2 cellular contexts compared by ENCODE assay signal in the genomic region with DNA sequence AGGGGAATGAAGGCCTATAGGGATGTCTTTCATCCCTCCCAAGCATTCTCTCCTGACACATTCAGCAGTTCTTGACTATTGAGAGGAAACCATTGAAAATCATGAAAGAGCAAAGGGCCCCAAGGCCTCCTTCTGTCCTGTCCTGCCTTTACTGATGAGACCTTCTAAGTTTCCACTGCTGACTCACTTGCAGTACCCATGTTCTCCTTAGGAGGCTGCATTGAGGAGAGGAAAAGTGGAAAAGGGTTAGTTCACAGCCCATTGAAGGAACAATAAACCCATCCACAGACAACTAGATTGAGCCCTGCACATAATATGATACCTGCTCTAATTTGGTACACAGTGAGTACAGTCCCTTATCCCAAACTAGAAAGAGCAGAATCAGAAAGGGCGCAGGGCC.
TF ChIP-seq lines count a peak whose summit lies in the region.

No MANE protein-coding gene starts in this region.

TF ChIP-seq in IMR-90, 13 proteins besides CTCF, POLR2A, EP300 and RAD21:
- TF ChIP-seq, protein P1, sequence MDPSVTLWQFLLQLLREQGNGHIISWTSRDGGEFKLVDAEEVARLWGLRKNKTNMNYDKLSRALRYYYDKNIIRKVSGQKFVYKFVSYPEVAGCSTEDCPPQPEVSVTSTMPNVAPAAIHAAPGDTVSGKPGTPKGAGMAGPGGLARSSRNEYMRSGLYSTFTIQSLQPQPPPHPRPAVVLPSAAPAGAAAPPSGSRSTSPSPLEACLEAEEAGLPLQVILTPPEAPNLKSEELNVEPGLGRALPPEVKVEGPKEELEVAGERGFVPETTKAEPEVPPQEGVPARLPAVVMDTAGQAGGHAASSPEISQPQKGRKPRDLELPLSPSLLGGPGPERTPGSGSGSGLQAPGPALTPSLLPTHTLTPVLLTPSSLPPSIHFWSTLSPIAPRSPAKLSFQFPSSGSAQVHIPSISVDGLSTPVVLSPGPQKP (IDR thresholded peaks at IDR 0.05; ENCODE audit: borderline replicate concordance, low read depth, low read length) = no peak
- TF ChIP-seq CHD1 (IDR thresholded peaks at IDR 0.05; ENCODE audit: low read depth, low read length) = no peak

TF ChIP-seq in GM12878, 131 proteins besides CTCF, POLR2A, EP300 and RAD21:
- TF ChIP-seq NFYA (IDR thresholded peaks at IDR 0.05; ENCODE audit: borderline replicate concordance, low read depth, low read length) = no peak
- TF ChIP-seq TCF3 (IDR thresholded peaks at IDR 0.05; ENCODE audit: borderline replicate concordance, insufficient read depth, low read depth, low read length) = no peak
- no peak for TF ChIP-seq ETV6 (conservative IDR thresholded peaks at IDR 0.05 in 1 of 2, IDR thresholded peaks at IDR 0.05 in 1 of 2; ENCODE audit: borderline replicate concordance in 1 of 2, low read depth in 1 of 2)
- TF ChIP-seq HDAC2 (IDR thresholded peaks at IDR 0.05) = no peak
- no peak for TF ChIP-seq SP1 (IDR thresholded peaks at IDR 0.05; ENCODE audit: low read depth, low read length)
- TF ChIP-seq, protein P2, sequence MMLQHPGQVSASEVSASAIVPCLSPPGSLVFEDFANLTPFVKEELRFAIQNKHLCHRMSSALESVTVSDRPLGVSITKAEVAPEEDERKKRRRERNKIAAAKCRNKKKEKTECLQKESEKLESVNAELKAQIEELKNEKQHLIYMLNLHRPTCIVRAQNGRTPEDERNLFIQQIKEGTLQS (IDR thresholded peaks at IDR 0.05; ENCODE audit: borderline replicate concordance, extremely low read depth, low read depth, low read length) = no peak
